In the genomic region with DNA sequence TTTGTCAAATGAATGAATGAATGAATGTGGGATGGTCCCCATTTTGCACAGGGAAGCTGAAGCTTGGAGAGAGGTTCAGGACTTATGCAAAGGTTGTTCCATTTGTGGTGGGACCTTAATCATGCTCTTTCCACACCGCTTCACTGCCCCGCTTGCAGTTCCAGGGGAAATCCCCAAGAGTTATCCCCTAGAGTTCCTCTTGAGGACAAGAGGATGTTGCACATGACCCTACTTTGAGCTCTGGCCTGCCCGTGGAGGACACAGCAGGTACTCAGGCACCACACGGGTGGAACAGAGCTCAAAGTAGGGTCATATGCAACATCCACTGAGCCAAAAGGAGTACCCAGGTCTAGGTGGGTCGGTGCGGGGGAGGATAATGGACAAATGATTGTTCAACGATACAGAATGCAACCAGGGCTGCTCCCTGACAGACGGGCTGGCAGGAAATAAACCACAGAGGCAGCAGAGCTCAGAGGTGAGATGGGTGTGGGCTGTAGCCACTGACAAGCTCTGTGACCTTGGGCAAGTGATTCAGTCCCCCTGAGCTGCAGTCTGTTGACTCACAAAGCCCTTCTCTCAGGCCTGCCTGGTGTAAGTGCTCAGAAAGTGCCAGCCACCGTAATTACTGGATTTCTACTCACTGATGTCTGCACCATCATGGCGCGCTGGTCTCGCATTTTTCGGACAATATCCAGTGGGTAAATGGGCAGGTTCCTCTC, we compare ENCODE assay signal across 11 cellular contexts.
A peak's percentile ranks its signal among the peaks of the same experiment; 100 is the strongest.
DNase-seq lines count a peak whose midpoint lies in the region; ATAC-seq, FAIRE-seq and TF ChIP-seq lines count a peak whose summit lies in the region.
"Had no signal": no experiment of that assay in that cellular context is flagged by ENCODE, and none has a peak within 500 bp of the region (broad histone marks: within the 10 kb centered on the region; RNA-seq: fewer than 3 reads in every experiment).

No MANE protein-coding gene starts in this region.

- no peak overlapping the region for H3K9ac ChIP-seq in fibroblast of lung (ENCODE audit: insufficient read depth, low read length)

- H3K4me3 ChIP-seq in fibroblast of lung (replicated peaks in 1 of 4; ENCODE audit: control extremely low read depth in 1 of 4, insufficient read depth in 1 of 4, low read depth in 3 of 4, low read length in 4 of 4) (no peak overlapping the region), Caco-2 (ENCODE audit: low read depth, low read length) (no peak overlapping the region)

- H3K36me3 ChIP-seq in fibroblast of lung (ENCODE audit: control insufficient read depth, insufficient read depth, low read length) (no peaks in the 10 kb centered on the region), Caco-2 (ENCODE audit: control insufficient read depth, insufficient read depth, low read length) (no peaks in the 10 kb centered on the region; the same call in 1 of the 2 replicates)

- H3K27me3 ChIP-seq in fibroblast of lung (ENCODE audit: control insufficient read depth, insufficient read depth, low read length) (no peaks in the 10 kb centered on the region), foreskin keratinocyte (no peaks in the 10 kb centered on the region), Caco-2 (replicated peaks; ENCODE audit: control insufficient read depth, insufficient read depth, low read length) (no peaks in the 10 kb centered on the region)

- H3K4me1 ChIP-seq in fibroblast of lung (ENCODE audit: control insufficient read depth, extremely low read depth, insufficient read depth, low read length): no peaks in the 10 kb centered on the region
- no peaks in the 10 kb centered on the region for H3K4me1 ChIP-seq in foreskin keratinocyte
- no peaks in the 10 kb centered on the region for H3K4me1 ChIP-seq in Caco-2

- DNase-seq in GM12891 (ENCODE audit: insufficient read length, low spot score) (no peak), fibroblast of lung (ENCODE audit: low read depth in 2 of 2) (peak; percentile 36 to 72), foreskin keratinocyte (no peak), Caco-2 (no peak), NCI-H446 (lab: John Stamatoyannopoulos, UW) (no peak)
- DNase-seq in activated T-helper 1 cell treated with anti-CD3 and anti-CD28 coated beads, Interleukin-12 subunit alpha, Interleukin-12 subunit beta, Interleukin-2, Interleukin-4 antibody, amounts not matched to agents 30 ng/mL and 10 ng/mL and 1 ng/mL, durations not matched to agents 14 hours and 24 hours and 36 hours (ENCODE audit: low spot score): no peak
- DNase-seq: activated CD4-positive, alpha-beta memory T cell treated with anti-CD3 and anti-CD28 coated beads for 36 hours; NCI-H69 had no signal

- no peaks in the 10 kb centered on the region for H3K4me1 Mint-ChIP-seq in activated T-helper 1 cell treated with anti-CD3 and anti-CD28 coated beads, Interleukin-12 subunit alpha, Interleukin-12 subunit beta, Interleukin-2, Interleukin-4 antibody, amounts not matched to agents 30 ng/mL and 10 ng/mL and 1 ng/mL, durations not matched to agents 14 hours and 24 hours and 36 hours (ENCODE audit: low read depth)
- H3K4me1 Mint-ChIP-seq in Caco-2 (ENCODE audit: low read depth, unreplicated experiment): no peaks in the 10 kb centered on the region

- no peak for TF ChIP-seq CTCF in fibroblast of lung (conservative IDR thresholded peaks at IDR 0.05 in 1 of 2, IDR thresholded peaks at IDR 0.05 in 1 of 2; ENCODE audit: low read depth in 1 of 2, low read length in 2 of 2)
- TF ChIP-seq CTCF in foreskin keratinocyte (conservative IDR thresholded peaks at IDR 0.05): no peak
- no peak for TF ChIP-seq CTCF in Caco-2 (IDR thresholded peaks at IDR 0.05; ENCODE audit: insufficient read depth in 1 of 2, low read depth in 1 of 2, low read length in 1 of 2, severe bottlenecking in 1 of 2, unreplicated experiment in 1 of 2)

- CTCF ChIA-PET in Caco-2 (lab: Charles Lee): no interaction called here

- H3K79me2 ChIP-seq in fibroblast of lung (ENCODE audit: control insufficient read depth, insufficient read depth, low read length): no peaks in the 10 kb centered on the region

- no peak for TF ChIP-seq POLR2A in GM12891 (IDR thresholded peaks at IDR 0.05; ENCODE audit: low read depth, low read length)

- no peaks in the 10 kb centered on the region for H3K36me3 Mint-ChIP-seq in activated T-helper 1 cell treated with anti-CD3 and anti-CD28 coated beads, Interleukin-12 subunit alpha, Interleukin-12 subunit beta, Interleukin-2, Interleukin-4 antibody, amounts not matched to agents 30 ng/mL and 10 ng/mL and 1 ng/mL, durations not matched to agents 14 hours and 24 hours and 36 hours (ENCODE audit: low read depth)
- H3K36me3 Mint-ChIP-seq in Caco-2 (ENCODE audit: insufficient read depth, unreplicated experiment): peaks cover 7% of the 10 kb centered on the region
- H3K36me3 Mint-ChIP-seq: activated CD4-positive, alpha-beta memory T cell treated with anti-CD3 and anti-CD28 coated beads for 36 hours had no signal

- H3K4me3 Mint-ChIP-seq in activated T-helper 1 cell treated with anti-CD3 and anti-CD28 coated beads, Interleukin-12 subunit alpha, Interleukin-12 subunit beta, Interleukin-2, Interleukin-4 antibody, amounts not matched to agents 30 ng/mL and 10 ng/mL and 1 ng/mL, durations not matched to agents 14 hours and 24 hours and 36 hours: no peak overlapping the region
- no peak overlapping the region for H3K4me3 Mint-ChIP-seq in Caco-2 (ENCODE audit: unreplicated experiment)
- H3K4me3 Mint-ChIP-seq: activated CD4-positive, alpha-beta memory T cell treated with anti-CD3 and anti-CD28 coated beads for 36 hours had no signal

- H2AFZ ChIP-seq in fibroblast of lung (ENCODE audit: low read length): no peak overlapping the region

- no peaks in the 10 kb centered on the region for H3K9me3 Mint-ChIP-seq in activated T-helper 1 cell treated with anti-CD3 and anti-CD28 coated beads, Interleukin-12 subunit alpha, Interleukin-12 subunit beta, Interleukin-2, Interleukin-4 antibody, amounts not matched to agents 30 ng/mL and 10 ng/mL and 1 ng/mL, durations not matched to agents 14 hours and 24 hours and 36 hours
- H3K9me3 Mint-ChIP-seq in Caco-2 (ENCODE audit: unreplicated experiment): no peaks in the 10 kb centered on the region
- H3K9me3 Mint-ChIP-seq: activated CD4-positive, alpha-beta memory T cell treated with anti-CD3 and anti-CD28 coated beads for 36 hours had no signal

- peaks cover 3% of the 10 kb centered on the region for H3K27me3 Mint-ChIP-seq in activated T-helper 1 cell treated with anti-CD3 and anti-CD28 coated beads, Interleukin-12 subunit alpha, Interleukin-12 subunit beta, Interleukin-2, Interleukin-4 antibody, amounts not matched to agents 30 ng/mL and 10 ng/mL and 1 ng/mL, durations not matched to agents 14 hours and 24 hours and 36 hours (ENCODE audit: insufficient read depth)
- no peaks in the 10 kb centered on the region for H3K27me3 Mint-ChIP-seq in Caco-2 (ENCODE audit: insufficient read depth, unreplicated experiment)

- no peak overlapping the region for H3K4me2 ChIP-seq in fibroblast of lung (ENCODE audit: extremely low read depth, insufficient read depth, low read length)

- H3K27ac Mint-ChIP-seq in activated T-helper 1 cell treated with anti-CD3 and anti-CD28 coated beads, Interleukin-12 subunit alpha, Interleukin-12 subunit beta, Interleukin-2, Interleukin-4 antibody, amounts not matched to agents 30 ng/mL and 10 ng/mL and 1 ng/mL, durations not matched to agents 14 hours and 24 hours and 36 hours: no peak overlapping the region
- H3K27ac Mint-ChIP-seq in Caco-2 (ENCODE audit: unreplicated experiment): no peak overlapping the region
- H3K27ac Mint-ChIP-seq: activated CD4-positive, alpha-beta memory T cell treated with anti-CD3 and anti-CD28 coated beads for 36 hours had no signal

- no peak overlapping the region for H3K27ac ChIP-seq in fibroblast of lung (ENCODE audit: insufficient read depth, low read length)
- H3K27ac ChIP-seq in foreskin keratinocyte: no peak overlapping the region

- no TSS peak for BruUV-seq in Caco-2 (replicated peaks; lab: Mats Ljungman, UMichigan)

- H3K9me3 ChIP-seq in fibroblast of lung (ENCODE audit: control insufficient read depth, insufficient read depth, low read depth, low read length) (no peaks in the 10 kb centered on the region), Caco-2 (no peaks in the 10 kb centered on the region)

- POLR2A ChIA-PET in Caco-2 (lab: Charles Lee): no interaction called here

- peak; percentile 91 for FAIRE-seq in GM12891 (lab: Jason Lieb, UNC)
- FAIRE-seq: D721Med had no signal

- intact Hi-C loops in activated T-helper 1 cell treated with anti-CD3 and anti-CD28 coated beads, Interleukin-12 subunit alpha, Interleukin-12 subunit beta, Interleukin-2, Interleukin-4 antibody, amounts not matched to agents 30 ng/mL and 10 ng/mL and 1 ng/mL, durations not matched to agents 14 hours and 24 hours and 36 hours (cut with micrococcal nuclease): no loop called here
- intact Hi-C loops in Caco-2 (cut with micrococcal nuclease; ENCODE audit: unreplicated experiment): no loop called here

- no peaks in the 10 kb centered on the region for H4K20me1 ChIP-seq in fibroblast of lung (ENCODE audit: control insufficient read depth, extremely low read depth, insufficient read depth, low read length)

- ATAC-seq in GM21367 (IDR thresholded peaks at IDR 0.05; ENCODE audit: unreplicated experiment): peak; percentile 66
- ATAC-seq in HG03342 (IDR thresholded peaks at IDR 0.05; ENCODE audit: unreplicated experiment): peak; percentile 61
- no peak for ATAC-seq in foreskin keratinocyte

TF ChIP-seq in GM12891, 5 proteins besides CTCF, POLR2A, EP300 and RAD21:
- TF ChIP-seq TAF1 (IDR thresholded peaks at IDR 0.05; ENCODE audit: low read depth, low read length) (no peak), POU2F2 (IDR thresholded peaks at IDR 0.05; ENCODE audit: low read depth, low read length) (no peak), PAX5 (IDR thresholded peaks at IDR 0.05; ENCODE audit: insufficient read depth, low read length, severe bottlenecking) (no peak), SPI1 (IDR thresholded peaks at IDR 0.05; ENCODE audit: low read depth, low read length) (no peak), POLR2AphosphoS5 (IDR thresholded peaks at IDR 0.05; ENCODE audit: low read depth, low read length) (no peak)

Comparison
In these comparisons a context has a peak if more than half of its experiments do, and no peak if none do; other contexts are left out.
1. DNase-seq: peak in fibroblast of lung (2 of 2); none in GM12891 (single experiment), foreskin keratinocyte (0 of 2), activated T-helper 1 cell treated with anti-CD3 and anti-CD28 coated beads, Interleukin-12 subunit alpha, Interleukin-12 subunit beta, Interleukin-2, Interleukin-4 antibody, amounts not matched to agents 30 ng/mL and 10 ng/mL and 1 ng/mL, durations not matched to agents 14 hours and 24 hours and 36 hours (single experiment), Caco-2 (0 of 2) and NCI-H446 (0 of 2).